Comparison of ENCODE assay signal across 14 cellular contexts in genomic region chr1:86779308-86780191, GRCh38.
DNase-seq lines count a peak whose midpoint lies in the region; ATAC-seq and TF ChIP-seq lines count a peak whose summit lies in the region.
"Had no signal": no experiment of that assay in that cellular context is flagged by ENCODE, and none has a peak within 500 bp of the region (broad histone marks: within the 10 kb centered on the region; RNA-seq: fewer than 3 reads in every experiment).

No MANE protein-coding gene starts in this region.

- H3K27ac ChIP-seq in psoas muscle: peak overlapping the region; percentile 52

- no peaks in the 10 kb centered on the region for H3K36me3 ChIP-seq in psoas muscle (ENCODE audit: insufficient read depth in 1 of 2, low read depth in 1 of 2)

- H3K9me3 ChIP-seq in psoas muscle: no peaks in the 10 kb centered on the region

- peaks cover 23% of the 10 kb centered on the region for H3K4me1 ChIP-seq in psoas muscle

- no peak for TF ChIP-seq CTCF in epithelial cell of esophagus (IDR thresholded peaks at IDR 0.05; ENCODE audit: insufficient read depth, low read depth, low read length, missing control alignments)
- TF ChIP-seq CTCF in psoas muscle (IDR thresholded peaks at IDR 0.05): no peak

- DNase-seq in H4 (ENCODE audit: low spot score): peak; percentile 27
- peak; percentile 99 for DNase-seq in NCI-H226
- peak; percentile 82 for DNase-seq in epithelial cell of esophagus (ENCODE audit: low read depth)
- DNase-seq in psoas muscle: no peak
- no peak for DNase-seq in dedifferentiated amniotic fluid mesenchymal stem cell (ENCODE audit: extremely low spot score)
- DNase-seq in KG1 (lab: John Stamatoyannopoulos, UW): no peak
- DNase-seq: activated CD4-positive, alpha-beta T cell treated with anti-CD3 and anti-CD28 coated beads for 1 hour; activated effector memory CD4-positive, alpha-beta T cell treated with Interleukin-2 at 50 U/mL for 16 hours; Kasumi-1; left ventricle myocardium superior; NCI-H748 treated with DMSO at 0.1 percent for 48 hours; stimulated activated CD4-positive, alpha-beta T cell treated with anti-CD3 and anti-CD28 coated beads, Interleukin-2, amount 100 ng/mL, for 24 hours; stimulated activated naive CD4-positive, alpha-beta T cell had no signal

- H3K4me3 ChIP-seq in epithelial cell of esophagus (ENCODE audit: low read length): no peak overlapping the region
- no peak overlapping the region for H3K4me3 ChIP-seq in psoas muscle

- peak in 3 of 4 donors; percentile 53 to 83 (median 75) for ATAC-seq in psoas muscle
- no peak for ATAC-seq in GM18861 (IDR thresholded peaks at IDR 0.05; ENCODE audit: unreplicated experiment)
- ATAC-seq: left ventricle myocardium superior had no signal

- WGBS in psoas muscle, 3 donors: 62 to 81% (median 68%) methylated on average over 8 of the region's 8 CpGs

- no peaks in the 10 kb centered on the region for H3K27me3 ChIP-seq in psoas muscle (ENCODE audit: insufficient read depth in 3 of 3, low read length in 2 of 3)

- intact Hi-C loops in psoas muscle (cut with DNase I): loop anchor here (5.0 to 10.0 kb wide), 4 partner anchors 53 to 305 kb away; partner anchors contain the start of genes HS2ST1 (in 1 of the 2) and SELENOF (in 1 of the 2)

Comparison
In these comparisons a context has a peak if more than half of its experiments do, and no peak if none do; other contexts are left out.
1. DNase-seq: peak in H4 (single experiment), NCI-H226 (single experiment) and epithelial cell of esophagus (single experiment); none in psoas muscle (0 of 2), dedifferentiated amniotic fluid mesenchymal stem cell (single experiment) and KG1 (single experiment).